18 cellular contexts compared by ENCODE assay signal in genomic region chr1:204841316-204841715, GRCh38.
"Had no signal": no experiment of that assay in that cellular context is flagged by ENCODE, and none has a peak within 500 bp of the region (broad histone marks: within the 10 kb centered on the region; RNA-seq: fewer than 3 reads in every experiment).

No MANE protein-coding gene starts in this region.

- H3K36me3 ChIP-seq: gastrocnemius medialis, ovary, suprapubic skin, tibial artery had no signal

- H3K36me3 Mint-ChIP-seq: natural killer cell had no signal

- H3K9me3 ChIP-seq: esophagus muscularis mucosa, gastrocnemius medialis, mucosa of descending colon, ovary, suprapubic skin, tibial artery had no signal

- DNase-seq: effector memory CD8-positive, alpha-beta T cell; gastrocnemius medialis; glutamatergic neuron; mammary epithelial cell; natural killer cell; ovary; right cardiac atrium; small intestine; stimulated activated CD4-positive, alpha-beta T cell treated with anti-CD3 and anti-CD28 coated beads, Interleukin-12 subunit alpha, Interleukin-12 subunit beta, amount 100 ng/mL, for 4 hours; stimulated activated naive CD4-positive, alpha-beta T cell treated with Interleukin-2 at 50 U/mL for 16 hours; tibial artery had no signal

- H3K27ac Mint-ChIP-seq: effector memory CD8-positive, alpha-beta T cell; natural killer cell had no signal

- H3K4me1 ChIP-seq: gastrocnemius medialis, suprapubic skin, tibial artery had no signal

- H3K27me3 ChIP-seq: esophagus muscularis mucosa, gastrocnemius medialis, ovary, tibial artery had no signal

- ATAC-seq: effector memory CD8-positive, alpha-beta T cell; gastrocnemius medialis; left lobe of liver; natural killer cell; right cardiac atrium had no signal

- H3K4me1 Mint-ChIP-seq: central memory CD8-positive, alpha-beta T cell; natural killer cell had no signal

- H3K27ac ChIP-seq: epithelial cell of prostate, esophagus muscularis mucosa, gastrocnemius medialis, ovary, suprapubic skin, tibial artery had no signal

- H3K4me3 ChIP-seq: esophagus muscularis mucosa, gastrocnemius medialis, mucosa of descending colon, ovary, suprapubic skin, tibial artery had no signal

- H3K9me3 Mint-ChIP-seq: central memory CD8-positive, alpha-beta T cell; natural killer cell; neural crest cell had no signal

- H3K4me3 Mint-ChIP-seq: central memory CD8-positive, alpha-beta T cell; effector memory CD8-positive, alpha-beta T cell; natural killer cell; neural crest cell had no signal
